ENCODE assay signal across 18 cellular contexts in genomic region chr1:211339631-211340041, GRCh38. TPM values are rescaled to one million over a fixed set of nuclear protein-coding genes. Genes with fewer than 3 reads are reported as not detected.
DNase-seq lines count a peak whose midpoint lies in the region; ATAC-seq and TF ChIP-seq lines count a peak whose summit lies in the region.
"Had no signal": no experiment of that assay in that cellular context is flagged by ENCODE, and none has a peak within 500 bp of the region (broad histone marks: within the 10 kb centered on the region; RNA-seq: fewer than 3 reads in every experiment).

No MANE protein-coding gene starts in this region.

- no CpG with 5 or more reads among the region's 6 CpGs for WGBS in neuronal stem cell (ENCODE audit: extremely low coverage in 2 of 2, insufficient read length in 2 of 2, insufficient replicate concordance in 1 of 2), 2 donors

- H3K4me3 Mint-ChIP-seq in T-helper 2 cell treated with Interferon-gamma antibody and Interleukin-4, amounts not matched to agents 5 μg/mL and 100 μg/mL, for 36 hours = peak overlapping the region; percentile 28
- H3K4me3 Mint-ChIP-seq in activated naive CD8-positive, alpha-beta T cell = peak overlapping the region; percentile 50

- no peaks in the 10 kb centered on the region for H3K27me3 Mint-ChIP-seq in T-helper 2 cell treated with Interferon-gamma antibody and Interleukin-4, amounts not matched to agents 5 μg/mL and 100 μg/mL, for 36 hours (ENCODE audit: low read depth)
- H3K27me3 Mint-ChIP-seq in activated naive CD8-positive, alpha-beta T cell = no peaks in the 10 kb centered on the region

- H3K36me3 Mint-ChIP-seq in T-helper 2 cell treated with Interferon-gamma antibody and Interleukin-4, amounts not matched to agents 5 μg/mL and 100 μg/mL, for 36 hours (ENCODE audit: low read depth) = peaks cover 28% of the 10 kb centered on the region
- peaks cover 8% of the 10 kb centered on the region for H3K36me3 Mint-ChIP-seq in activated naive CD8-positive, alpha-beta T cell

- no peak overlapping the region for H3K4me3 ChIP-seq in neuronal stem cell (ENCODE audit: low read length in 2 of 2)
- no peak overlapping the region for H3K4me3 ChIP-seq in left lung
- H3K4me3 ChIP-seq: PC-9, psoas muscle had no signal

- no peak overlapping the region for H2BK120ac ChIP-seq in neuronal stem cell (ENCODE audit: low read depth, low read length)

- no peak overlapping the region for H3K9ac ChIP-seq in neuronal stem cell (ENCODE audit: low read depth, low read length, poor library complexity)

- no peak overlapping the region for H2AFZ ChIP-seq in neuronal stem cell (ENCODE audit: low read length)
- H2AFZ ChIP-seq: PC-9 had no signal

- H3K4me1 ChIP-seq in neuronal stem cell (ENCODE audit: control insufficient read depth in 2 of 2, insufficient read depth in 1 of 2, low read depth in 1 of 2, low read length in 2 of 2) (peaks cover 0 to 4% of the 10 kb centered on the region in 2 donors), left lung (peaks cover 0 to 13% of the 10 kb centered on the region in 2 donors)
- H3K4me1 ChIP-seq: psoas muscle had no signal

- peaks cover 70% of the 10 kb centered on the region for H3K4me1 Mint-ChIP-seq in T-helper 2 cell treated with Interferon-gamma antibody and Interleukin-4, amounts not matched to agents 5 μg/mL and 100 μg/mL, for 36 hours (ENCODE audit: low read depth)
- peaks cover 95% of the 10 kb centered on the region for H3K4me1 Mint-ChIP-seq in activated naive CD8-positive, alpha-beta T cell (ENCODE audit: low read depth)

- no peak for TF ChIP-seq CTCF in left lung (IDR thresholded peaks at IDR 0.05)

- ATAC-seq in GM19328 (IDR thresholded peaks at IDR 0.05; ENCODE audit: unreplicated experiment) = no peak
- ATAC-seq in left lung = no peak
- ATAC-seq: psoas muscle had no signal

- H4K91ac ChIP-seq in neuronal stem cell (ENCODE audit: low read depth, low read length, poor library complexity) = no peak overlapping the region

- no peak overlapping the region for H2BK12ac ChIP-seq in neuronal stem cell (ENCODE audit: low read length)

- no peak overlapping the region for H3K4ac ChIP-seq in neuronal stem cell (ENCODE audit: low read length)

- no peak for DNase-seq in T-helper 2 cell treated with Interferon-gamma antibody and Interleukin-4, amounts not matched to agents 5 μg/mL and 100 μg/mL, for 36 hours (ENCODE audit: low spot score)
- DNase-seq in T-helper 2 cell (no peak), LHCN-M2 (ENCODE audit: low read depth) (peak; percentile 32), neuronal stem cell (ENCODE audit: low spot score) (no peak), left lung (no peak), Ammon's horn (ENCODE audit: low spot score) (no peak)
- DNase-seq: 8988T; activated gamma-delta T cell treated with Interleukin-2 at 50 U/mL for 16 hours; COR-L47; effector CD4-positive, alpha-beta T cell; hypothalamus; NCI-H1694; NCI-H524; PC-9; psoas muscle; substantia nigra had no signal

- intact Hi-C loops in left lung (cut with DNase I) = no loop called here

- H3K18ac ChIP-seq in neuronal stem cell (ENCODE audit: low read length) = peak overlapping the region; percentile 77

- no peak overlapping the region for H2AK5ac ChIP-seq in neuronal stem cell (ENCODE audit: low read depth, low read length)

- no peaks in the 10 kb centered on the region for H3K9me3 Mint-ChIP-seq in T-helper 2 cell treated with Interferon-gamma antibody and Interleukin-4, amounts not matched to agents 5 μg/mL and 100 μg/mL, for 36 hours
- no peaks in the 10 kb centered on the region for H3K9me3 Mint-ChIP-seq in activated naive CD8-positive, alpha-beta T cell (ENCODE audit: low read depth)

- H2BK15ac ChIP-seq in neuronal stem cell (ENCODE audit: low read length) = no peak overlapping the region

- no peak overlapping the region for H3K27ac ChIP-seq in neuronal stem cell (replicated peaks; ENCODE audit: low read length)
- no peak overlapping the region for H3K27ac ChIP-seq in left lung
- H3K27ac ChIP-seq: PC-9, psoas muscle had no signal

- no peak overlapping the region for H4K8ac ChIP-seq in neuronal stem cell (ENCODE audit: low read depth, low read length)

- H3K23ac ChIP-seq in neuronal stem cell (ENCODE audit: low read depth, low read length, poor library complexity) = peak overlapping the region; percentile 76

- no peaks in the 10 kb centered on the region for H3K36me3 ChIP-seq in neuronal stem cell (replicated peaks in 1 of 2; ENCODE audit: control insufficient read depth in 2 of 2, insufficient read depth in 2 of 2, low read length in 2 of 2)
- H3K36me3 ChIP-seq in left lung = no peaks in the 10 kb centered on the region

- peaks cover 0 to 1% of the 10 kb centered on the region in 2 donors for H3K9me3 ChIP-seq in neuronal stem cell (replicated peaks in 1 of 2; ENCODE audit: control insufficient read depth in 2 of 2, insufficient read depth in 1 of 2, low read depth in 1 of 2, low read length in 2 of 2)
- no peaks in the 10 kb centered on the region for H3K9me3 ChIP-seq in left lung
- H3K9me3 ChIP-seq: psoas muscle had no signal

- no peak overlapping the region for H3K14ac ChIP-seq in neuronal stem cell (ENCODE audit: low read length)

- H3K27ac Mint-ChIP-seq in T-helper 2 cell treated with Interferon-gamma antibody and Interleukin-4, amounts not matched to agents 5 μg/mL and 100 μg/mL, for 36 hours = peak overlapping the region; percentile 69
- H3K27ac Mint-ChIP-seq in activated naive CD8-positive, alpha-beta T cell = peak overlapping the region; percentile 29

- H3K79me1 ChIP-seq in neuronal stem cell (ENCODE audit: low read depth, low read length) = peaks cover 8% of the 10 kb centered on the region

- no peak overlapping the region for H2BK5ac ChIP-seq in neuronal stem cell (ENCODE audit: low read length)

- no peak overlapping the region for H3K4me2 ChIP-seq in neuronal stem cell (ENCODE audit: insufficient read depth, low read length, poor library complexity, severe bottlenecking)
- H3K4me2 ChIP-seq: PC-9 had no signal

- H3K27me3 ChIP-seq in neuronal stem cell (ENCODE audit: control insufficient read depth in 3 of 3, insufficient read depth in 3 of 3, low read depth in 1 of 3, low read length in 3 of 3) = no peaks in the 10 kb centered on the region
- H3K27me3 ChIP-seq in left lung = no peaks in the 10 kb centered on the region

RNA-seq across cellular contexts. Expression of gene TRAF5, which starts 13.0 kb away (rescaled TPM):
- total RNA-seq in LHCN-M2 (2014; rRNA removed) = 2.8 and 4.2 TPM in 2 replicates
- 2.2 TPM for polyA plus RNA-seq in LHCN-M2 (2012)
- polyA plus RNA-seq in neuronal stem cell (2013, experiment 1 of 2) = 10.8 TPM
- polyA plus RNA-seq in neuronal stem cell (2013, experiment 2 of 2) = 10.7 TPM
- 10 to 100 TPM; 10.1 to 11.5 TPM for total RNA-seq in left lung
